19 cellular contexts compared by ENCODE assay signal in genomic region chrX:24748196-24748595, GRCh38. TPM values are rescaled to one million over a fixed set of nuclear protein-coding genes. Genes with fewer than 3 reads are reported as not detected.
DNase-seq lines count a peak whose midpoint lies in the region; ATAC-seq, FAIRE-seq and TF ChIP-seq lines count a peak whose summit lies in the region.
"Had no signal": no experiment of that assay in that cellular context is flagged by ENCODE, and none has a peak within 500 bp of the region (broad histone marks: within the 10 kb centered on the region; RNA-seq: fewer than 3 reads in every experiment).

No MANE protein-coding gene starts in this region.

- intact Hi-C loops in prostate gland (cut with DNase I) = no loop called here

- no peak for FAIRE-seq in D721Med (lab: Jason Lieb, UNC)
- FAIRE-seq: GM12891, GM19239 had no signal

- no peaks in the 10 kb centered on the region for H3K9me3 ChIP-seq in prostate gland
- H3K9me3 ChIP-seq: BLaER1 had no signal

- no peaks in the 10 kb centered on the region for H3K27me3 ChIP-seq in prostate gland (replicated peaks; ENCODE audit: insufficient read depth)

- H3K36me3 ChIP-seq in prostate gland = no peaks in the 10 kb centered on the region

- H3K4me3 ChIP-seq in LNCaP clone FGC (ENCODE audit: low read depth, low read length) (no peak overlapping the region), prostate gland (no peak overlapping the region)
- H3K4me3 ChIP-seq: BLaER1, GM23338 had no signal

- TF ChIP-seq POLR2A in prostate gland (IDR thresholded peaks at IDR 0.05) = no peak

- TF ChIP-seq CTCF in LNCaP clone FGC (IDR thresholded peaks at IDR 0.05; ENCODE audit: control insufficient read depth, extremely low read depth, insufficient read depth) (no peak), prostate gland (IDR thresholded peaks at IDR 0.05) (no peak), D721Med (IDR thresholded peaks at IDR 0.05; ENCODE audit: insufficient read depth, missing control alignments) (no peak)

- H3K27ac ChIP-seq in prostate gland = peak overlapping the region in 1 of 2 donors; percentile 43
- H3K27ac ChIP-seq: BLaER1 had no signal

- 52% methylated on average over 3 of the region's 3 CpGs for WGBS in prostate gland

- ATAC-seq in GM21390 (IDR thresholded peaks at IDR 0.05; ENCODE audit: unreplicated experiment) = no peak
- ATAC-seq: GM23338, HCT116 had no signal

- no peaks in the 10 kb centered on the region for H3K4me1 ChIP-seq in prostate gland (replicated peaks)
- H3K4me1 ChIP-seq: BLaER1 had no signal

- peak; percentile 3 for DNase-seq in Ammon's horn (ENCODE audit: low spot score)
- DNase-seq in LNCaP clone FGC (ENCODE audit: low read depth) = peak; percentile 64
- peak; percentile 1 for DNase-seq in dermis blood vessel endothelial cell
- DNase-seq in prostate gland (ENCODE audit: low spot score) = peak; percentile 16
- DNase-seq in activated CD8-positive, alpha-beta memory T cell treated with anti-CD3 and anti-CD28 coated beads, Interleukin-2, amount 50 U/mL, for 48 hours = no peak
- DNase-seq in D721Med (ENCODE audit: insufficient read length, low spot score) = no peak
- DNase-seq: Calu3; CD4-positive, alpha-beta memory T cell; COR-L47; DMS79; EL; GF-D8; H9 had no signal

RNA-seq across cellular contexts. Expression of gene POLA1, which starts 54.5 kb away (rescaled TPM):
- total RNA-seq in dermis blood vessel endothelial cell (12.6 and 22.6 TPM in 2 replicates), prostate gland (10 to 100 TPM; 11.9 to 12.2 TPM)

Comparison
In these comparisons a context has a peak if more than half of its experiments do, and no peak if none do; other contexts are left out.
1. DNase-seq: peak in Ammon's horn (single experiment), LNCaP clone FGC (single experiment), dermis blood vessel endothelial cell (single experiment) and prostate gland (single experiment); none in activated CD8-positive, alpha-beta memory T cell treated with anti-CD3 and anti-CD28 coated beads, Interleukin-2, amount 50 U/mL, for 48 hours (single experiment) and D721Med (single experiment).